Comparison of ENCODE assay signal across 22 cellular contexts in genomic region chr6:25482996-25483395, GRCh38.
DNase-seq lines count a peak whose midpoint lies in the region; ATAC-seq and TF ChIP-seq lines count a peak whose summit lies in the region.
"Had no signal": no experiment of that assay in that cellular context is flagged by ENCODE, and none has a peak within 500 bp of the region (broad histone marks: within the 10 kb centered on the region; RNA-seq: fewer than 3 reads in every experiment).

No MANE protein-coding gene starts in this region.

- no peak overlapping the region for H2BK120ac ChIP-seq in H9 (ENCODE audit: low read depth, low read length, poor library complexity, severe bottlenecking)

- no peaks in the 10 kb centered on the region for H4K20me1 ChIP-seq in H9 (ENCODE audit: control insufficient read depth, insufficient read depth, insufficient read length)

- H3K56ac ChIP-seq in H9 (ENCODE audit: insufficient read length, low read depth, low read length): no peak overlapping the region

- no peak overlapping the region for H3K4me2 ChIP-seq in H9 (ENCODE audit: insufficient read depth, insufficient read length, low read length)

- no peaks in the 10 kb centered on the region for H3K79me1 ChIP-seq in H9 (ENCODE audit: insufficient read depth, low read depth, low read length, poor library complexity, severe bottlenecking)

- H3K27ac Mint-ChIP-seq in H9: peak overlapping the region in 1 of 3 experiments; percentile 74; a peak in 1 of 7 replicates
- H3K27ac Mint-ChIP-seq: B cell; CD8-positive, alpha-beta T cell had no signal

- H3K36me3 ChIP-seq in stomach: peaks cover 0 to 17% (median 8%) of the 10 kb centered on the region in 4 donors
- H3K36me3 ChIP-seq: MG63 had no signal

- no peak for TF ChIP-seq EP300 in stomach (IDR thresholded peaks at IDR 0.05)

- H3K4me3 ChIP-seq in choroid plexus epithelial cell (ENCODE audit: low read depth, low read length): no peak overlapping the region
- H3K4me3 ChIP-seq in stomach: no peak overlapping the region
- H3K4me3 ChIP-seq: K562, MG63, Peyer's patch had no signal

- ATAC-seq in HG03097 (IDR thresholded peaks at IDR 0.05; ENCODE audit: low FRiP score, unreplicated experiment): no peak
- ATAC-seq: CD8-positive, alpha-beta T cell; HepG2; K562 had no signal

- WGBS in stomach, 5 donors: 79 to 95% (median 92%) methylated on average over 1 of the region's 1 CpG
- WGBS in H9 (ENCODE audit: extremely low coverage, insufficient read length, low lambda C conversion rate): no CpG with 5 or more reads among the region's 1 CpG

- H3K4me1 ChIP-seq in stomach: peaks cover 0 to 8% (median 4%) of the 10 kb centered on the region in 4 donors
- H3K4me1 ChIP-seq in H9 (ENCODE audit: insufficient read depth, low read length): no peaks in the 10 kb centered on the region
- H3K4me1 ChIP-seq: Caco-2, Peyer's patch had no signal

- no peak overlapping the region for H2AFZ ChIP-seq in H9 (ENCODE audit: low read length)

- H3K4me3 Mint-ChIP-seq in H9: no peak overlapping the region
- H3K4me3 Mint-ChIP-seq: B cell; CD8-positive, alpha-beta T cell had no signal

- H3T11ph ChIP-seq in H9 (ENCODE audit: low read length): no peak overlapping the region

- no peak overlapping the region for H3K4ac ChIP-seq in H9 (ENCODE audit: low read depth, low read length)

- TF ChIP-seq CTCF in choroid plexus epithelial cell (conservative IDR thresholded peaks at IDR 0.05; ENCODE audit: low read depth, low read length): no peak
- no peak for TF ChIP-seq CTCF in stomach (IDR thresholded peaks at IDR 0.05)
- no peak for TF ChIP-seq CTCF in H9 (conservative IDR thresholded peaks at IDR 0.05)

- TF ChIP-seq POLR2A in stomach (IDR thresholded peaks at IDR 0.05): no peak

- H3K27me3 Mint-ChIP-seq in H9 (ENCODE audit: low read depth): no peaks in the 10 kb centered on the region
- H3K27me3 Mint-ChIP-seq: B cell had no signal

- no peak overlapping the region for H2BK12ac ChIP-seq in H9 (ENCODE audit: insufficient read length, low read depth, low read length)

- peaks cover 4 to 7% of the 10 kb centered on the region in 2 experiments; a peak in 3 of 4 replicates for H3K4me1 Mint-ChIP-seq in H9
- H3K4me1 Mint-ChIP-seq: B cell had no signal

- no peak overlapping the region for H2BK15ac ChIP-seq in H9 (ENCODE audit: low read depth, low read length)

- H3K36me3 Mint-ChIP-seq in H9 (ENCODE audit: insufficient read depth in 1 of 3, low read depth in 3 of 3): peaks cover 0 to 9% (median 0%) of the 10 kb centered on the region in 3 experiments; a peak in 3 of 7 replicates

- intact Hi-C loops in stomach (cut with DNase I; ENCODE audit: low total_unique reads): no loop called here

- H3K27me3 ChIP-seq in stomach: no peaks in the 10 kb centered on the region
- no peaks in the 10 kb centered on the region for H3K27me3 ChIP-seq in H9 (ENCODE audit: insufficient read depth, low read length)
- H3K27me3 ChIP-seq: MG63, Peyer's patch had no signal

- DNase-seq in HUDEP-2 (lab: John Stamatoyannopoulos, UW; ENCODE audit: unreplicated experiment in 76 of 76) (peak in 48 of 76 experiments; percentile 10 to 69 (median 42)), M059J (ENCODE audit: low read depth) (peak; percentile 17), choroid plexus epithelial cell (ENCODE audit: low read depth) (peak; percentile 61), stomach (peak; percentile 35), H9 (no peak)
- DNase-seq in activated CD4-positive, alpha-beta T cell treated with anti-CD3 and anti-CD28 coated beads for 1 hour: no peak
- DNase-seq: Caco-2; CD8-positive, alpha-beta T cell; DMS79 treated with DMSO at 0.1 percent for 48 hours; Kasumi-1; MG63; NCI-H1105 treated with DMSO at 0.1 percent for 48 hours; NCI-H2029; NCI-H2227 treated with DMSO at 0.1 percent for 48 hours; NCI-H526 treated with DMSO at 0.1 percent for 48 hours; Peyer's patch; SHP77 treated with DMSO at 0.1 percent for 48 hours had no signal

- H3K18ac ChIP-seq in H9 (ENCODE audit: insufficient read length, low read depth, low read length): no peak overlapping the region

- H3K9me3 ChIP-seq in stomach (no peaks in the 10 kb centered on the region), H9 (ENCODE audit: control insufficient read depth, low read depth, low read length) (no peaks in the 10 kb centered on the region)
- H3K9me3 ChIP-seq: Caco-2, MG63, Peyer's patch had no signal

- H3K27ac ChIP-seq in stomach: no peak overlapping the region
- H3K27ac ChIP-seq in H9 (ENCODE audit: insufficient read length, low read depth, low read length): no peak overlapping the region
- H3K27ac ChIP-seq: C4-2B, Peyer's patch had no signal

- H4K91ac ChIP-seq in H9 (ENCODE audit: insufficient read length, low read depth, low read length): no peak overlapping the region

- no peak overlapping the region for H2AK5ac ChIP-seq in H9 (ENCODE audit: insufficient read length, low read length)

- H4K8ac ChIP-seq in H9 (replicated peaks; ENCODE audit: insufficient read length, low read depth, low read length): no peak overlapping the region

- no peak overlapping the region for H2BK5ac ChIP-seq in H9 (ENCODE audit: insufficient read length, low read length)

- no peaks in the 10 kb centered on the region for H3K23me2 ChIP-seq in H9 (ENCODE audit: insufficient read length, low read depth, low read length, poor library complexity, severe bottlenecking)

- no peaks in the 10 kb centered on the region for H3K79me2 ChIP-seq in H9 (ENCODE audit: insufficient read depth, low read length)

- H4K5ac ChIP-seq in H9 (ENCODE audit: insufficient read length, low read depth, low read length): no peak overlapping the region

- no peaks in the 10 kb centered on the region for H3K9me3 Mint-ChIP-seq in H9
- H3K9me3 Mint-ChIP-seq: CD8-positive, alpha-beta T cell had no signal

- H3K9ac ChIP-seq in H9 (ENCODE audit: extremely low read depth, insufficient read length, low read length): no peak overlapping the region

- H3K14ac ChIP-seq in H9 (ENCODE audit: insufficient read depth, low read length): no peak overlapping the region

- H2BK20ac ChIP-seq in H9 (ENCODE audit: low read depth, low read length, poor library complexity, severe bottlenecking): no peak overlapping the region

- no peak overlapping the region for H3K23ac ChIP-seq in H9 (ENCODE audit: insufficient read length, low read depth, low read length)

Comparison
In these comparisons a context has a peak if more than half of its experiments do, and no peak if none do; other contexts are left out.
1. DNase-seq: peak in HUDEP-2 (48 of 76), M059J (single experiment), choroid plexus epithelial cell (single experiment) and stomach (single experiment); none in H9 (single experiment) and activated CD4-positive, alpha-beta T cell treated with anti-CD3 and anti-CD28 coated beads for 1 hour (single experiment).